10 cellular contexts compared by ENCODE assay signal in genomic region chr10:44628921-44629320, GRCh38.
DNase-seq lines count a peak whose midpoint lies in the region; ATAC-seq and TF ChIP-seq lines count a peak whose summit lies in the region.
"Had no signal": no experiment of that assay in that cellular context is flagged by ENCODE, and none has a peak within 500 bp of the region (broad histone marks: within the 10 kb centered on the region; RNA-seq: fewer than 3 reads in every experiment).

No MANE protein-coding gene starts in this region.

- no peaks in the 10 kb centered on the region for H3K36me3 Mint-ChIP-seq in endothelial cell (ENCODE audit: low read depth, unreplicated experiment)

- no peaks in the 10 kb centered on the region for H3K36me3 ChIP-seq in MG63
- H3K36me3 ChIP-seq: ovary had no signal

- H3K4me3 Mint-ChIP-seq in endothelial cell (ENCODE audit: unreplicated experiment): no peak overlapping the region

- peak; percentile 2 for DNase-seq in CD1c-positive myeloid dendritic cell (ENCODE audit: extremely low spot score)
- peak; percentile 16 for DNase-seq in MG63
- DNase-seq in epithelial cell of esophagus (ENCODE audit: low read depth): peak; percentile 67
- no peak for DNase-seq in omental fat pad (ENCODE audit: low spot score)
- DNase-seq in endothelial cell (ENCODE audit: low spot score): no peak
- DNase-seq in NCI-H748 treated with DMSO at 0.1 percent for 48 hours (lab: John Stamatoyannopoulos, UW): no peak
- DNase-seq in hippocampal formation (lab: John Stamatoyannopoulos, UW): no peak
- DNase-seq: NCI-H187, ovary had no signal

- H3K9me3 ChIP-seq in MG63: no peaks in the 10 kb centered on the region; the same call in 1 of the 2 replicates
- H3K9me3 ChIP-seq: ovary had no signal

- no peaks in the 10 kb centered on the region for H3K9me3 Mint-ChIP-seq in endothelial cell (ENCODE audit: unreplicated experiment)

- H3K27me3 ChIP-seq in MG63: no peaks in the 10 kb centered on the region
- H3K27me3 ChIP-seq: ovary had no signal

- no peak for TF ChIP-seq CTCF in epithelial cell of esophagus (IDR thresholded peaks at IDR 0.05; ENCODE audit: insufficient read depth, low read depth, low read length, missing control alignments)
- TF ChIP-seq CTCF in omental fat pad (IDR thresholded peaks at IDR 0.05): no peak
- no peak for TF ChIP-seq CTCF in endothelial cell (IDR thresholded peaks at IDR 0.05; ENCODE audit: unreplicated experiment)

- H3K4me3 ChIP-seq in MG63: no peak overlapping the region
- H3K4me3 ChIP-seq in epithelial cell of esophagus (ENCODE audit: low read length): no peak overlapping the region
- H3K4me3 ChIP-seq: ovary had no signal

- ATAC-seq in omental fat pad (ENCODE audit: low FRiP score) (peak; percentile 81), GM21360 (IDR thresholded peaks at IDR 0.05; ENCODE audit: unreplicated experiment) (no peak)

- no peaks in the 10 kb centered on the region for H3K4me1 Mint-ChIP-seq in endothelial cell (ENCODE audit: unreplicated experiment)

- no peak overlapping the region for H3K27ac Mint-ChIP-seq in endothelial cell (ENCODE audit: unreplicated experiment)

- no peaks in the 10 kb centered on the region for H3K27me3 Mint-ChIP-seq in endothelial cell (ENCODE audit: unreplicated experiment)

Comparison
In these comparisons a context has a peak if more than half of its experiments do, and no peak if none do; other contexts are left out.
1. DNase-seq: peak in CD1c-positive myeloid dendritic cell (single experiment), MG63 (single experiment) and epithelial cell of esophagus (single experiment); none in omental fat pad (single experiment), endothelial cell (single experiment), NCI-H748 treated with DMSO at 0.1 percent for 48 hours (single experiment) and hippocampal formation (0 of 2).